2 cellular contexts compared by ENCODE assay signal in the genomic region with DNA sequence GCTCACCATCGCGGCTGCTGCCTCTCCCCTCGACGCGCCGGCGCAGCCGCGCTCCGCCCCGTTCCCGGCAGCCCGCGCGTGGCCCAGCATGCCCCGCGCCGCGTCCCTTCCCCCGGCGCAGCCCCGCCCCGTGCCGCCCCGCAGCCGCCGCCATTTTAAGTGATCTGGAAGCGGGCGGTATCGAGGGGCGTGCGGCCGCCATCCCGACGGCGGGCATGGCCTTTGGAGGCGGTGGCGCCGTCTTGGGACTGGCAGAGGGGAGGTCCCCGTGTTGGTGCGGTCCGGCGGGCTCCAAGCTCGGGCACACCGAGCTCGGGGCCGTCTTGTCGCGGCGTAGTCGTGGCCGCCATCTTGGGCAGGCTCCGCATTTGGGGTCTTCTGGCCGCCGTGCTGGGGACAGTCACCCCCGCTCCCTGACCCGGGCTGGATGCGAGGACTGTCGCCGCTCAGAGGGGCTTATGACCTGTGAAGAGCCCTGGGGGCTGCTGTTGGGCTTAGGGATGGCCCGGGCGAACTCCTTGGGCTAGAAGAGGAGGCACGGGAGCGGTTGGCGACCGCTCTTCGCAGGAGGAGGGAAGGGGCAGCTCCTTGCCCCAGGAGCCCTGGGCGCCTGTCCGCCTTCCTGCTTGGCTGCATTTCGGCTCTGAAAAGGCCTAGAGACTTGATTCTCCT.
TF ChIP-seq lines count a peak whose summit lies in the region.

A gene (minus strand): TSS at position 50 of the 672 bp plus-strand sequence. CDS start 41 bp downstream, at position 9.

TF ChIP-seq in GM23338, 12 proteins besides CTCF, POLR2A, EP300 and RAD21 (continued from another document):
- TF ChIP-seq, protein P1, sequence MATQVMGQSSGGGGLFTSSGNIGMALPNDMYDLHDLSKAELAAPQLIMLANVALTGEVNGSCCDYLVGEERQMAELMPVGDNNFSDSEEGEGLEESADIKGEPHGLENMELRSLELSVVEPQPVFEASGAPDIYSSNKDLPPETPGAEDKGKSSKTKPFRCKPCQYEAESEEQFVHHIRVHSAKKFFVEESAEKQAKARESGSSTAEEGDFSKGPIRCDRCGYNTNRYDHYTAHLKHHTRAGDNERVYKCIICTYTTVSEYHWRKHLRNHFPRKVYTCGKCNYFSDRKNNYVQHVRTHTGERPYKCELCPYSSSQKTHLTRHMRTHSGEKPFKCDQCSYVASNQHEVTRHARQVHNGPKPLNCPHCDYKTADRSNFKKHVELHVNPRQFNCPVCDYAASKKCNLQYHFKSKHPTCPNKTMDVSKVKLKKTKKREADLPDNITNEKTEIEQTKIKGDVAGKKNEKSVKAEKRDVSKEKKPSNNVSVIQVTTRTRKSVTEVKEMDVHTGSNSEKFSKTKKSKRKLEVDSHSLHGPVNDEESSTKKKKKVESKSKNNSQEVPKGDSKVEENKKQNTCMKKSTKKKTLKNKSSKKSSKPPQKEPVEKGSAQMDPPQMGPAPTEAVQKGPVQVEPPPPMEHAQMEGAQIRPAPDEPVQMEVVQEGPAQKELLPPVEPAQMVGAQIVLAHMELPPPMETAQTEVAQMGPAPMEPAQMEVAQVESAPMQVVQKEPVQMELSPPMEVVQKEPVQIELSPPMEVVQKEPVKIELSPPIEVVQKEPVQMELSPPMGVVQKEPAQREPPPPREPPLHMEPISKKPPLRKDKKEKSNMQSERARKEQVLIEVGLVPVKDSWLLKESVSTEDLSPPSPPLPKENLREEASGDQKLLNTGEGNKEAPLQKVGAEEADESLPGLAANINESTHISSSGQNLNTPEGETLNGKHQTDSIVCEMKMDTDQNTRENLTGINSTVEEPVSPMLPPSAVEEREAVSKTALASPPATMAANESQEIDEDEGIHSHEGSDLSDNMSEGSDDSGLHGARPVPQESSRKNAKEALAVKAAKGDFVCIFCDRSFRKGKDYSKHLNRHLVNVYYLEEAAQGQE (IDR thresholded peaks at IDR 0.05; ENCODE audit: unreplicated experiment): no peak
- no peak for TF ChIP-seq ZNF114 (CRISPR knock-in tag; IDR thresholded peaks at IDR 0.05)

TF ChIP-seq in SK-N-SH, 30 proteins besides CTCF, POLR2A, EP300 and RAD21 (continued from another document):
- TF ChIP-seq, protein P2, sequence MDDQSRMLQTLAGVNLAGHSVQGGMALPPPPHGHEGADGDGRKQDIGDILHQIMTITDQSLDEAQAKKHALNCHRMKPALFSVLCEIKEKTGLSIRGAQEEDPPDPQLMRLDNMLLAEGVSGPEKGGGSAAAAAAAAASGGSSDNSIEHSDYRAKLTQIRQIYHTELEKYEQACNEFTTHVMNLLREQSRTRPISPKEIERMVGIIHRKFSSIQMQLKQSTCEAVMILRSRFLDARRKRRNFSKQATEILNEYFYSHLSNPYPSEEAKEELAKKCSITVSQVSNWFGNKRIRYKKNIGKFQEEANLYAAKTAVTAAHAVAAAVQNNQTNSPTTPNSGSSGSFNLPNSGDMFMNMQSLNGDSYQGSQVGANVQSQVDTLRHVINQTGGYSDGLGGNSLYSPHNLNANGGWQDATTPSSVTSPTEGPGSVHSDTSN (IDR thresholded peaks at IDR 0.05): no peak
- TF ChIP-seq, protein P3, sequence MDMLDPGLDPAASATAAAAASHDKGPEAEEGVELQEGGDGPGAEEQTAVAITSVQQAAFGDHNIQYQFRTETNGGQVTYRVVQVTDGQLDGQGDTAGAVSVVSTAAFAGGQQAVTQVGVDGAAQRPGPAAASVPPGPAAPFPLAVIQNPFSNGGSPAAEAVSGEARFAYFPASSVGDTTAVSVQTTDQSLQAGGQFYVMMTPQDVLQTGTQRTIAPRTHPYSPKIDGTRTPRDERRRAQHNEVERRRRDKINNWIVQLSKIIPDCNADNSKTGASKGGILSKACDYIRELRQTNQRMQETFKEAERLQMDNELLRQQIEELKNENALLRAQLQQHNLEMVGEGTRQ (IDR thresholded peaks at IDR 0.05; ENCODE audit: borderline replicate concordance, low read depth, low read length): no peak
- no peak for TF ChIP-seq FOXM1 (IDR thresholded peaks at IDR 0.05; ENCODE audit: low read depth)
- TF ChIP-seq NRF1 (IDR thresholded peaks at IDR 0.05; ENCODE audit: low read depth, low read length): peak; percentile 74
- TF ChIP-seq, protein P4, sequence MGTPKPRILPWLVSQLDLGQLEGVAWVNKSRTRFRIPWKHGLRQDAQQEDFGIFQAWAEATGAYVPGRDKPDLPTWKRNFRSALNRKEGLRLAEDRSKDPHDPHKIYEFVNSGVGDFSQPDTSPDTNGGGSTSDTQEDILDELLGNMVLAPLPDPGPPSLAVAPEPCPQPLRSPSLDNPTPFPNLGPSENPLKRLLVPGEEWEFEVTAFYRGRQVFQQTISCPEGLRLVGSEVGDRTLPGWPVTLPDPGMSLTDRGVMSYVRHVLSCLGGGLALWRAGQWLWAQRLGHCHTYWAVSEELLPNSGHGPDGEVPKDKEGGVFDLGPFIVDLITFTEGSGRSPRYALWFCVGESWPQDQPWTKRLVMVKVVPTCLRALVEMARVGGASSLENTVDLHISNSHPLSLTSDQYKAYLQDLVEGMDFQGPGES (IDR thresholded peaks at IDR 0.05; ENCODE audit: low read depth, low read length): no peak
- TF ChIP-seq TEAD4 (IDR thresholded peaks at IDR 0.05; ENCODE audit: borderline replicate concordance, insufficient read depth): peak; percentile 77
- TF ChIP-seq YY1 (IDR thresholded peaks at IDR 0.05; ENCODE audit: low read depth): peak; percentile 97
- TF ChIP-seq MEF2A (IDR thresholded peaks at IDR 0.05; ENCODE audit: borderline replicate concordance, low read depth): no peak
- peak; percentile 77; the same call in 1 of the 2 replicates for TF ChIP-seq TAF1 (IDR thresholded peaks at IDR 0.05; ENCODE audit: borderline replicate concordance, low read depth, low read length)
- TF ChIP-seq MXI1 (IDR thresholded peaks at IDR 0.05; ENCODE audit: low read depth, low read length): 0 out of 2 replicates have a peak, but pooled peaks have one; percentile 17
- TF ChIP-seq, protein P5, sequence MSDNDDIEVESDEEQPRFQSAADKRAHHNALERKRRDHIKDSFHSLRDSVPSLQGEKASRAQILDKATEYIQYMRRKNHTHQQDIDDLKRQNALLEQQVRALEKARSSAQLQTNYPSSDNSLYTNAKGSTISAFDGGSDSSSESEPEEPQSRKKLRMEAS (IDR thresholded peaks at IDR 0.05; ENCODE audit: low read depth): 0 out of 2 replicates have a peak, but pooled peaks have one; percentile 28
- no peak for TF ChIP-seq FOXJ3 (CRISPR knock-in tag; IDR thresholded peaks at IDR 0.05)
- TF ChIP-seq NFIC (IDR thresholded peaks at IDR 0.05; ENCODE audit: borderline replicate concordance): no peak
- TF ChIP-seq CHD2 (IDR thresholded peaks at IDR 0.05; ENCODE audit: low read length, partially characterized antibody): peak; percentile 65
